ENCODE assay signal across 16 cellular contexts in the genomic region with DNA sequence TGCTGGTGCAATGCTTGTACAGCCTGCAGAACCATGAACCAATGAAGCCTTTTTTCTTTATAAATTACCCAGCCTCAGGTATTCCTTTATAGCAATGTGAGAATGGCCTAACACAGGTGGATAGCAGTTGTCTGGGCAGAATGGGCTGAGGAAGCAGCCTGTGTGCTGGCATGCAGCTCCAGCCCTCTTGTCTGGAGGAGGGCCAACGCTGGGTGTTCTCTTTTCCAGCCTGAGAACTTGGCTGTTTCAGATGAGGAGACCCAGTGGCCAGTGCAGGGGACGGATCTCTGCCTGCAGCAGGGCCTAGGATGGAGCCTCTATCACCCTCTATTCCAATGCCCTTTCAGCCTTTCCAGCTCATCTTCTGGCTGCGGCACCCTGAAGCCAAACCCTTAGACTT. TPM values are rescaled to one million over a fixed set of nuclear protein-coding genes. Genes with fewer than 3 reads are reported as not detected.
DNase-seq lines count a peak whose midpoint lies in the region; TF ChIP-seq lines count a peak whose summit lies in the region.
"Had no signal": no experiment of that assay in that cellular context is flagged by ENCODE, and none has a peak within 500 bp of the region (broad histone marks: within the 10 kb centered on the region; RNA-seq: fewer than 3 reads in every experiment).

No MANE protein-coding gene starts in this region.

- 79 to 93% methylated on average over 3 of the region's 3 CpGs for WGBS in thyroid gland, 2 donors

- intact Hi-C loops in thyroid gland (cut with DNase I) = no loop called here

- no peak for TF ChIP-seq CTCF in right atrium auricular region (IDR thresholded peaks at IDR 0.05)
- no peak for TF ChIP-seq CTCF in thyroid gland (IDR thresholded peaks at IDR 0.05)

- no peak for TF ChIP-seq POLR2A in thyroid gland (IDR thresholded peaks at IDR 0.05)

- H3K27me3 ChIP-seq in right atrium auricular region = no peaks in the 10 kb centered on the region
- no peaks in the 10 kb centered on the region for H3K27me3 ChIP-seq in thyroid gland
- H3K27me3 ChIP-seq: BE2C had no signal

- H3K4me3 ChIP-seq in right atrium auricular region = no peak overlapping the region
- H3K4me3 ChIP-seq in thyroid gland (replicated peaks in 1 of 3) = no peak overlapping the region

- H3K9me3 ChIP-seq in right atrium auricular region (no peaks in the 10 kb centered on the region), thyroid gland (no peaks in the 10 kb centered on the region)
- H3K9me3 ChIP-seq: BE2C had no signal

- H3K4me1 ChIP-seq in right atrium auricular region = peaks cover 0 to 56% of the 10 kb centered on the region in 2 donors
- no peaks in the 10 kb centered on the region for H3K4me1 ChIP-seq in thyroid gland

- in situ Hi-C loops in G401 (cut with HindIII; ENCODE audit: low sequenced_read_pairs) = no loop called here

- peak overlapping the region; percentile 44 to 74 for H3K27ac ChIP-seq in right atrium auricular region
- no peak overlapping the region for H3K27ac ChIP-seq in thyroid gland
- H3K27ac ChIP-seq: C4-2B had no signal

- DNase-seq in G401 (ENCODE audit: low spot score) (peak; percentile 87), cerebellum (ENCODE audit: low spot score) (peak; percentile 77), right atrium auricular region (ENCODE audit: low spot score) (no peak), thyroid gland (peak; percentile 13 to 14), AML-193 (lab: John Stamatoyannopoulos, UW) (no peak), NCI-H187 (lab: John Stamatoyannopoulos, UW) (no peak)
- no peak for DNase-seq in activated naive CD4-positive, alpha-beta T cell treated with Interleukin-2 at 50 U/mL for 16 hours
- DNase-seq: BE2C; CD4-positive, alpha-beta memory T cell; DMS153; DMS79 treated with DMSO at 0.1 percent for 48 hours; EL; GDM1; HCEC 1CT; HFFc6 had no signal

- H3K36me3 ChIP-seq in right atrium auricular region = no peaks in the 10 kb centered on the region
- H3K36me3 ChIP-seq in thyroid gland = no peaks in the 10 kb centered on the region
- H3K36me3 ChIP-seq: BE2C had no signal

RNA-seq across cellular contexts. Expression of gene CTIF, which starts 58.8 kb away (rescaled TPM):
- total RNA-seq in G401 (2014; rRNA removed; shearing (Covaris generic)) = 4.6 and 5.9 TPM in 2 replicates
- total RNA-seq in cerebellum (52.4 TPM), right atrium auricular region (10 to 100 TPM; 30.6 to 61.2 TPM), thyroid gland (10 to 100 TPM; 18.7 to 29.8 (median 23.6) TPM)

Comparison
In these comparisons a context has a peak if more than half of its experiments do, and no peak if none do; other contexts are left out.
1. DNase-seq: peak in G401 (single experiment), cerebellum (single experiment) and thyroid gland (2 of 2); none in right atrium auricular region (single experiment), AML-193 (0 of 2), activated naive CD4-positive, alpha-beta T cell treated with Interleukin-2 at 50 U/mL for 16 hours (single experiment) and NCI-H187 (0 of 2).
2. H3K27ac ChIP-seq: peak in right atrium auricular region (2 of 2); none in thyroid gland (0 of 3).